24 cellular contexts compared by ENCODE assay signal in genomic region chr11:65295001-65295400, GRCh38. TPM values are rescaled to one million over a fixed set of nuclear protein-coding genes. Genes with fewer than 3 reads are reported as not detected.
A peak's percentile ranks its signal among the peaks of the same experiment; 100 is the strongest.
DNase-seq lines count a peak whose midpoint lies in the region; ATAC-seq and TF ChIP-seq lines count a peak whose summit lies in the region.
"Had no signal": no experiment of that assay in that cellular context is flagged by ENCODE, and none has a peak within 500 bp of the region (broad histone marks: within the 10 kb centered on the region; RNA-seq: fewer than 3 reads in every experiment).

No MANE protein-coding gene starts in this region.

- H3K9ac ChIP-seq in MM.1S (ENCODE audit: low read length): no peak overlapping the region

- H3K4me3 Mint-ChIP-seq in activated CD8-positive, alpha-beta T cell treated with anti-CD3 and anti-CD28 coated beads, Interleukin-2, amount 10 ng/mL, durations not matched to agents 7 days and 5 days: no peak overlapping the region
- no peak overlapping the region for H3K4me3 Mint-ChIP-seq in activated CD8-positive, alpha-beta T cell treated with anti-CD3 and anti-CD28 coated beads for 36 hours
- H3K4me3 Mint-ChIP-seq: activated naive CD8-positive, alpha-beta T cell treated with anti-CD3 and anti-CD28 coated beads, Interleukin-2, amount 50 U/mL, for 24 hours; T-cell had no signal

- H3K27ac ChIP-seq in hepatocyte: peak overlapping the region; percentile 96
- H3K27ac ChIP-seq in sigmoid colon: peak overlapping the region; percentile 89 to 95 (median 94)
- peak overlapping the region; percentile 82 for H3K27ac ChIP-seq in vagina
- peak overlapping the region in 1 of 2 donors; percentile 94 for H3K27ac ChIP-seq in ovary
- H3K27ac ChIP-seq in MM.1S (ENCODE audit: low read length): no peak overlapping the region
- H3K27ac ChIP-seq: 22Rv1, brain microvascular endothelial cell, tibial artery had no signal

- DNase-seq in activated CD8-positive, alpha-beta T cell treated with anti-CD3 and anti-CD28 coated beads, Interleukin-2, amount 10 ng/mL, durations not matched to agents 7 days and 5 days: no peak
- no peak for DNase-seq in activated CD8-positive, alpha-beta T cell treated with anti-CD3 and anti-CD28 coated beads for 36 hours
- DNase-seq in hepatocyte (ENCODE audit: low spot score) (no peak), sigmoid colon (no peak), vagina (ENCODE audit: extremely low spot score in 2 of 2) (no peak), ovary (no peak), NCI-H748 treated with DMSO at 0.1 percent for 48 hours (lab: John Stamatoyannopoulos, UW) (no peak), MM.1S (no peak)
- DNase-seq: activated CD4-positive, alpha-beta T cell treated with anti-CD3 and anti-CD28 coated beads for 4 hours; activated naive CD8-positive, alpha-beta T cell treated with anti-CD3 and anti-CD28 coated beads, Interleukin-2, amount 50 U/mL, for 24 hours; AML-193; brain microvascular endothelial cell; DMS79 treated with DMSO at 0.1 percent for 48 hours; GOT3; MG63; mucosa of descending colon; NCI-H774; OCI-M1; SIG-M5; T-cell; tibial artery had no signal

- H3K27me3 Mint-ChIP-seq in activated CD8-positive, alpha-beta T cell treated with anti-CD3 and anti-CD28 coated beads, Interleukin-2, amount 10 ng/mL, durations not matched to agents 7 days and 5 days (ENCODE audit: low read depth): no peaks in the 10 kb centered on the region
- no peaks in the 10 kb centered on the region for H3K27me3 Mint-ChIP-seq in activated CD8-positive, alpha-beta T cell treated with anti-CD3 and anti-CD28 coated beads for 36 hours
- H3K27me3 Mint-ChIP-seq: activated naive CD8-positive, alpha-beta T cell treated with anti-CD3 and anti-CD28 coated beads, Interleukin-2, amount 50 U/mL, for 24 hours; T-cell had no signal

- H3K4me2 ChIP-seq in hepatocyte: no peak overlapping the region
- no peak overlapping the region for H3K4me2 ChIP-seq in MM.1S (ENCODE audit: low read depth, low read length)

- H3K36me3 ChIP-seq in hepatocyte (replicated peaks; ENCODE audit: insufficient read depth, low read depth) (no peaks in the 10 kb centered on the region), sigmoid colon (no peaks in the 10 kb centered on the region), vagina (peaks cover 0 to 6% of the 10 kb centered on the region in 2 donors), ovary (no peaks in the 10 kb centered on the region), MM.1S (replicated peaks; ENCODE audit: insufficient read depth, low read length) (no peaks in the 10 kb centered on the region; the same call in 1 of the 2 replicates)

- no peaks in the 10 kb centered on the region for H3F3A ChIP-seq in MM.1S (ENCODE audit: insufficient read depth, low read length)

- peak overlapping the region; percentile 1 for H3K27ac Mint-ChIP-seq in activated CD8-positive, alpha-beta T cell treated with anti-CD3 and anti-CD28 coated beads, Interleukin-2, amount 10 ng/mL, durations not matched to agents 7 days and 5 days
- H3K27ac Mint-ChIP-seq in activated CD8-positive, alpha-beta T cell treated with anti-CD3 and anti-CD28 coated beads for 36 hours: no peak overlapping the region
- H3K27ac Mint-ChIP-seq: activated naive CD8-positive, alpha-beta T cell treated with anti-CD3 and anti-CD28 coated beads, Interleukin-2, amount 50 U/mL, for 24 hours; T-cell had no signal

- ATAC-seq in activated CD8-positive, alpha-beta T cell treated with anti-CD3 and anti-CD28 coated beads, Interleukin-2, amount 10 ng/mL, durations not matched to agents 7 days and 5 days: no peak
- no peak for ATAC-seq in activated CD8-positive, alpha-beta T cell treated with anti-CD3 and anti-CD28 coated beads for 36 hours
- ATAC-seq: activated naive CD8-positive, alpha-beta T cell treated with anti-CD3 and anti-CD28 coated beads, Interleukin-2, amount 50 U/mL, for 24 hours; esophagus mucosa; left lobe of liver; mucosa of descending colon; T-cell had no signal

- CTCF ChIA-PET in activated CD8-positive, alpha-beta T cell treated with anti-CD3 and anti-CD28 coated beads, Interleukin-2, amount 10 ng/mL, durations not matched to agents 7 days and 5 days (lab: Charles Lee): interaction anchor here (1.6 to 5.2 kb wide), 3 partner anchors 20 to 35 kb away, joined by 3 to 39 read pairs (median 8); partner anchors contain the start of gene CDC42EP2
- CTCF ChIA-PET in activated CD8-positive, alpha-beta T cell treated with anti-CD3 and anti-CD28 coated beads for 36 hours (lab: Charles Lee): interaction anchor here (1.7 to 9.4 kb wide), 4 partner anchors 20 to 44 kb away, joined by 4 to 65 read pairs (median 9); partner anchors contain the start of gene CDC42EP2

- H4K20me1 ChIP-seq in hepatocyte (ENCODE audit: insufficient read depth, poor library complexity, severe bottlenecking) (no peaks in the 10 kb centered on the region), MM.1S (ENCODE audit: insufficient read depth, low read length) (no peaks in the 10 kb centered on the region)

- 92% methylated on average over 11 of the region's 11 CpGs for WGBS in hepatocyte (ENCODE audit: low lambda C conversion rate, missing lambda C conversion rate)
- WGBS in sigmoid colon, 2 donors: 90 to 91% methylated on average over 11 of the region's 11 CpGs
- WGBS in ovary, 3 donors: 77 to 85% (median 78%) methylated on average over 11 of the region's 11 CpGs

- POLR2A ChIA-PET in activated CD8-positive, alpha-beta T cell treated with anti-CD3 and anti-CD28 coated beads, Interleukin-2, amount 10 ng/mL, durations not matched to agents 7 days and 5 days (lab: Charles Lee): interaction anchor here (1.6 kb wide), 1 partner anchor 33 kb away, joined by 6 read pairs; the partner anchor contains the start of gene POLA2
- POLR2A ChIA-PET in activated CD8-positive, alpha-beta T cell treated with anti-CD3 and anti-CD28 coated beads for 36 hours (lab: Charles Lee): interaction anchor here (0.8 to 1.6 kb wide), 2 partner anchors 20 to 160 kb away, joined by 3 to 6 read pairs; no protein-coding TSS in a partner anchor

- H3K9me3 Mint-ChIP-seq in activated CD8-positive, alpha-beta T cell treated with anti-CD3 and anti-CD28 coated beads, Interleukin-2, amount 10 ng/mL, durations not matched to agents 7 days and 5 days (ENCODE audit: insufficient read depth): no peaks in the 10 kb centered on the region
- no peaks in the 10 kb centered on the region for H3K9me3 Mint-ChIP-seq in activated CD8-positive, alpha-beta T cell treated with anti-CD3 and anti-CD28 coated beads for 36 hours
- H3K9me3 Mint-ChIP-seq: activated naive CD8-positive, alpha-beta T cell treated with anti-CD3 and anti-CD28 coated beads, Interleukin-2, amount 50 U/mL, for 24 hours; T-cell had no signal

- intact Hi-C loops in activated CD8-positive, alpha-beta T cell treated with anti-CD3 and anti-CD28 coated beads for 36 hours (cut with micrococcal nuclease): no loop called here
- intact Hi-C loops in sigmoid colon (cut with DNase I) (loop anchor here (10.0 kb wide), 1 partner anchor 210 kb away; no protein-coding TSS in a partner anchor), vagina (cut with DNase I) (no loop called here), ovary (cut with DNase I) (loop anchor here in 1 of 4 donors (2.0 kb wide), 1 partner anchor 20 kb away; the partner anchor contains the start of gene CDC42EP2)

- TF ChIP-seq POLR2A in sigmoid colon (IDR thresholded peaks at IDR 0.05) (no peak), vagina (IDR thresholded peaks at IDR 0.05) (no peak), ovary (IDR thresholded peaks at IDR 0.05) (no peak)

- TF ChIP-seq EP300 in sigmoid colon (IDR thresholded peaks at IDR 0.05) (no peak), ovary (IDR thresholded peaks at IDR 0.05) (no peak)

- H3K9me3 ChIP-seq in hepatocyte (ENCODE audit: low read depth): no peaks in the 10 kb centered on the region
- H3K9me3 ChIP-seq in sigmoid colon: no peaks in the 10 kb centered on the region
- H3K9me3 ChIP-seq in vagina: no peaks in the 10 kb centered on the region
- no peaks in the 10 kb centered on the region for H3K9me3 ChIP-seq in ovary
- H3K9me3 ChIP-seq in MM.1S (replicated peaks; ENCODE audit: insufficient read depth, low read length): no peaks in the 10 kb centered on the region
- H3K9me3 ChIP-seq: MG63, mucosa of descending colon, tibial artery had no signal

- TF ChIP-seq CTCF in activated CD8-positive, alpha-beta T cell treated with anti-CD3 and anti-CD28 coated beads for 36 hours (IDR thresholded peaks at IDR 0.05): no peak
- TF ChIP-seq CTCF in hepatocyte (IDR thresholded peaks at IDR 0.05; ENCODE audit: poor library complexity) (no peak), sigmoid colon (IDR thresholded peaks at IDR 0.05) (no peak), vagina (IDR thresholded peaks at IDR 0.05) (no peak), ovary (IDR thresholded peaks at IDR 0.05) (no peak), MM.1S (IDR thresholded peaks at IDR 0.05; ENCODE audit: low read length) (no peak)

- H3K9me2 ChIP-seq in hepatocyte (replicated peaks; ENCODE audit: insufficient read depth): no peaks in the 10 kb centered on the region
- H3K9me2 ChIP-seq in MM.1S (replicated peaks; ENCODE audit: insufficient read depth, low read length): no peaks in the 10 kb centered on the region

- no peaks in the 10 kb centered on the region for H3K27me3 ChIP-seq in hepatocyte
- no peaks in the 10 kb centered on the region for H3K27me3 ChIP-seq in sigmoid colon
- H3K27me3 ChIP-seq in vagina: no peaks in the 10 kb centered on the region
- H3K27me3 ChIP-seq in ovary: no peaks in the 10 kb centered on the region
- no peaks in the 10 kb centered on the region for H3K27me3 ChIP-seq in MM.1S (replicated peaks; ENCODE audit: insufficient read depth, low read length)
- H3K27me3 ChIP-seq: brain microvascular endothelial cell, MG63, tibial artery had no signal

- no peaks in the 10 kb centered on the region for H3K79me2 ChIP-seq in hepatocyte
- no peaks in the 10 kb centered on the region for H3K79me2 ChIP-seq in MM.1S (ENCODE audit: low read length)

- H3K4me3 ChIP-seq in hepatocyte (no peak overlapping the region), sigmoid colon (no peak overlapping the region), vagina (no peak overlapping the region), ovary (no peak overlapping the region), MM.1S (ENCODE audit: low read length) (no peak overlapping the region)
- H3K4me3 ChIP-seq: MG63, mucosa of descending colon, tibial artery had no signal

- H2AFZ ChIP-seq in hepatocyte: no peak overlapping the region
- H2AFZ ChIP-seq in MM.1S (ENCODE audit: low read length): no peak overlapping the region

- no peaks in the 10 kb centered on the region for H3K4me1 Mint-ChIP-seq in activated CD8-positive, alpha-beta T cell treated with anti-CD3 and anti-CD28 coated beads, Interleukin-2, amount 10 ng/mL, durations not matched to agents 7 days and 5 days (ENCODE audit: low read depth)
- H3K4me1 Mint-ChIP-seq in activated CD8-positive, alpha-beta T cell treated with anti-CD3 and anti-CD28 coated beads for 36 hours (ENCODE audit: low read depth): no peaks in the 10 kb centered on the region
- H3K4me1 Mint-ChIP-seq: activated naive CD8-positive, alpha-beta T cell treated with anti-CD3 and anti-CD28 coated beads, Interleukin-2, amount 50 U/mL, for 24 hours had no signal

- H3K36me3 Mint-ChIP-seq in activated CD8-positive, alpha-beta T cell treated with anti-CD3 and anti-CD28 coated beads, Interleukin-2, amount 10 ng/mL, durations not matched to agents 7 days and 5 days (ENCODE audit: low read depth): peaks cover 56% of the 10 kb centered on the region
- H3K36me3 Mint-ChIP-seq in activated CD8-positive, alpha-beta T cell treated with anti-CD3 and anti-CD28 coated beads for 36 hours (ENCODE audit: low read depth): peaks cover 46% of the 10 kb centered on the region

- peaks cover 37% of the 10 kb centered on the region for H3K4me1 ChIP-seq in hepatocyte (ENCODE audit: insufficient read depth)
- H3K4me1 ChIP-seq in sigmoid colon: peaks cover 0 to 100% (median 100%) of the 10 kb centered on the region in 4 donors
- H3K4me1 ChIP-seq in vagina: peaks cover 96% of the 10 kb centered on the region
- H3K4me1 ChIP-seq in ovary (ENCODE audit: insufficient read depth): peaks cover 55% of the 10 kb centered on the region
- no peaks in the 10 kb centered on the region for H3K4me1 ChIP-seq in MM.1S (ENCODE audit: low read length)

RNA-seq across cellular contexts. Expression of gene CDC42EP2, which starts 19.7 kb away (rescaled TPM):
- total RNA-seq in activated CD8-positive, alpha-beta T cell treated with anti-CD3 and anti-CD28 coated beads, Interleukin-2, amount 10 ng/mL, durations not matched to agents 7 days and 5 days: 1 to 10 TPM in 1 of 2 experiments, under 1 TPM in 1; 0.29 to 1.2 TPM
- 1 to 10 TPM in 1 of 2 experiments, not detected in 1; 1.2 TPM for total RNA-seq in activated CD8-positive, alpha-beta T cell treated with anti-CD3 and anti-CD28 coated beads for 36 hours
- total RNA-seq in hepatocyte (19.5 and 21.7 TPM in 2 replicates), sigmoid colon (10 to 100 TPM; 11.0 to 29.1 (median 16.5) TPM), vagina (27.7 TPM), ovary (10 to 100 TPM; 13.7 to 46.9 (median 20.1) TPM)
- polyA plus RNA-seq in hepatocyte (31.2 and 35.0 TPM in 2 replicates), sigmoid colon (10 to 100 TPM in 2 of 3 donors, 1 to 10 TPM in 1; 8.8 to 15.0 (median 11.4) TPM), ovary (1 to 10 TPM in 1 of 2 donors, under 1 TPM in 1; 0.48 to 8.0 TPM)

RNA-seq across cellular contexts. Expression of gene POLA2, which starts 33.2 kb away (rescaled TPM):
- total RNA-seq in activated CD8-positive, alpha-beta T cell treated with anti-CD3 and anti-CD28 coated beads, Interleukin-2, amount 10 ng/mL, durations not matched to agents 7 days and 5 days: 10 to 100 TPM; 63.6 to 76.1 TPM
- total RNA-seq in activated CD8-positive, alpha-beta T cell treated with anti-CD3 and anti-CD28 coated beads for 36 hours: 10 to 100 TPM; 55.2 to 63.8 TPM
- total RNA-seq in hepatocyte (2.5 and 4.1 TPM in 2 replicates), sigmoid colon (1 to 10 TPM; 3.6 to 8.8 (median 4.8) TPM), vagina (9.6 TPM), ovary (10 to 100 TPM in 3 of 7 donors, 1 to 10 TPM in 4; 4.5 to 10.4 (median 8.6) TPM)
- polyA plus RNA-seq in hepatocyte (5.0 and 8.0 TPM in 2 replicates), sigmoid colon (10 to 100 TPM in 1 of 3 donors, 1 to 10 TPM in 2; 4.6 to 13.4 (median 5.4) TPM), ovary (10 to 100 TPM in 1 of 2 donors, 1 to 10 TPM in 1; 8.6 to 13.3 TPM)

RNA-seq across cellular contexts. Expression of gene DPF2, which starts 38.7 kb away (rescaled TPM):
- 10 to 100 TPM; 56.3 to 56.9 TPM for total RNA-seq in activated CD8-positive, alpha-beta T cell treated with anti-CD3 and anti-CD28 coated beads, Interleukin-2, amount 10 ng/mL, durations not matched to agents 7 days and 5 days
- 10 to 100 TPM; 50.3 to 61.5 TPM for total RNA-seq in activated CD8-positive, alpha-beta T cell treated with anti-CD3 and anti-CD28 coated beads for 36 hours
- 26.8 and 28.4 TPM in 2 replicates for total RNA-seq in hepatocyte
- polyA plus RNA-seq in hepatocyte: 50.0 and 51.6 TPM in 2 replicates
- 10 to 100 TPM; 28.5 to 51.2 (median 40.5) TPM for total RNA-seq in sigmoid colon
- polyA plus RNA-seq in sigmoid colon: 10 to 100 TPM; 13.8 to 25.4 (median 14.1) TPM
- total RNA-seq in vagina: 33.1 TPM
- total RNA-seq in ovary: 10 to 100 TPM; 49.7 to 99.1 (median 85.4) TPM
- 10 to 100 TPM; 52.0 to 78.4 TPM for polyA plus RNA-seq in ovary

RNA-seq across cellular contexts. Expression of gene TIGD3, which starts 59.5 kb away (rescaled TPM):
- 1 to 10 TPM; 1.1 to 1.4 TPM for total RNA-seq in activated CD8-positive, alpha-beta T cell treated with anti-CD3 and anti-CD28 coated beads, Interleukin-2, amount 10 ng/mL, durations not matched to agents 7 days and 5 days
- total RNA-seq in activated CD8-positive, alpha-beta T cell treated with anti-CD3 and anti-CD28 coated beads for 36 hours: 1 to 10 TPM in 1 of 2 experiments, under 1 TPM in 1; 0.65 to 1.4 TPM
- total RNA-seq in hepatocyte: 1.7 and 1.8 TPM in 2 replicates
- polyA plus RNA-seq in hepatocyte: 1.6 and 2.0 TPM in 2 replicates
- total RNA-seq in sigmoid colon: under 1 TPM in 3 of 4 donors, not detected in 1; 0.14 to 0.36 (median 0.33) TPM
- polyA plus RNA-seq in sigmoid colon: under 1 TPM in 2 of 3 donors, not detected in 1; 0.69 to 0.96 TPM
- not detected for total RNA-seq in vagina
- under 1 TPM in 6 of 7 donors, not detected in 1; 0.11 to 0.72 (median 0.34) TPM for total RNA-seq in ovary
- polyA plus RNA-seq in ovary: under 1 TPM in 1 of 2 donors, not detected in 1; 0.31 TPM
